8 cellular contexts compared by ENCODE assay signal in the genomic region with DNA sequence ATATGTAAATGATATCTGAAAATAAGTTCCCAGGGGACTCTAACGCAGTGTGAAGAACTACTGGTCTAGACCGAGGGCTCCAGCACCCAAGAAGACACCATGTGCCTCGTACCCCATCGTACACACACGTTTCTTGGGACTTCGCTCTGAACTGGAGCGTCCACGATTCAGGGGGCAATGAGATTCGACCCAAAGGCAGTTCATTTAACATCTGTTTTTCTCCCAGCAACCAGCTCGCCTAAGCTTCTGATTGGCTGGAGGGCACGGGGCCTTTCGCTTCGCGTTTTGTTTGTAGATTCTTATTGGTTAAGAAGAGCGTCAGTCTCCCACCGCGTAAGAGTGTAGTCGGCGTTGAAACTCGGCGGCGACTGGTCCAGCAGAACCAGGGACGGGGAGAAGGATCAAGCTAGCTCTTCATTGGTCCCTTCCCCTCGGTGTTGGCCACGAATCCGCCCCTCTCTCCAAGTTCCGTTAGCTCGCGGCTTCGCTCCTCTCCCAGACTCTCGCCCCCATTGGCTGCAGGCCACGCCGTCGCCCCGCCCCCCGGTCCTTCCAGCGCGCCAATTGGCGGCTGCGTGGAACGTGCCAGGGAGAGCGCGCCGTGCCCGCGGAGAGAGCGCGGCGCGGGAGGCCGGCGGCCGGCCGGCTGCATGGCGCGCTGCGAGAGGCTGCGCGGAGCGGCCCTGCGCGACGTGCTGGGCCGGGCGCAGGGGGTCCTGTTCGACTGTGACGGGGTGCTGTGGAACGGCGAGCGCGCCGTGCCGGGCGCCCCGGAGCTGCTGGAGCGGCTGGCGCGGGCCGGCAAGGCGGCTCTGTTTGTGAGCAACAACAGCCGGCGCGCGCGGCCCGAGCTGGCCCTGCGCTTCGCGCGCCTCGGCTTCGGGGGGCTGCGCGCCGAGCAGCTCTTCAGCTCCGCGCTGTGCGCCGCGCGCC. TPM values are rescaled to one million over a fixed set of nuclear protein-coding genes. Genes with fewer than 3 reads are reported as not detected.
DNase-seq lines count a peak whose midpoint lies in the region; ATAC-seq lines count a peak whose summit lies in the region.

TSS of gene PDXP (plus strand) at position 591 of the 933 bp plus-strand sequence. CDS start at position 651, 60 bp downstream.

- peak within 1 kb of the TSS; percentile 91 for H3K27ac Mint-ChIP-seq in activated CD4-positive, alpha-beta T cell treated with anti-CD3 and anti-CD28 coated beads for 36 hours

- H3K27me3 Mint-ChIP-seq in activated CD4-positive, alpha-beta T cell treated with anti-CD3 and anti-CD28 coated beads for 36 hours: no peaks in the 10 kb centered on the region

- POLR2A ChIA-PET in activated CD4-positive, alpha-beta T cell treated with anti-CD3 and anti-CD28 coated beads for 36 hours (lab: Charles Lee): interaction anchor here (0.5 to 2.6 kb wide), 16 partner anchors 10 to 186 kb away, joined by 3 to 16 read pairs (median 6); partner anchors contain the start of genes ANKRD54, GCAT, GGA1 and LGALS1

- peak within 1 kb of the TSS; percentile 25 for H3K27ac ChIP-seq in cingulate gyrus (ENCODE audit: low read depth, low read length)

- ATAC-seq in HG03442 (IDR thresholded peaks at IDR 0.05; ENCODE audit: unreplicated experiment): peak; percentile 75
- peak; percentile 98 for ATAC-seq in activated CD4-positive, alpha-beta T cell treated with anti-CD3 and anti-CD28 coated beads for 36 hours

- CTCF ChIA-PET in activated CD4-positive, alpha-beta T cell treated with anti-CD3 and anti-CD28 coated beads for 36 hours (lab: Charles Lee): interaction anchor here (0.6 to 8.6 kb wide), 19 partner anchors 9 to 254 kb away, joined by 3 to 98 read pairs (median 4); partner anchors contain the start of genes ANKRD54, GGA1 and NOL12

- peak within 1 kb of the TSS; percentile 86 for H3K4me3 Mint-ChIP-seq in activated CD4-positive, alpha-beta T cell treated with anti-CD3 and anti-CD28 coated beads for 36 hours

- H3K9me3 Mint-ChIP-seq in activated CD4-positive, alpha-beta T cell treated with anti-CD3 and anti-CD28 coated beads for 36 hours (ENCODE audit: low read depth): no peaks in the 10 kb centered on the region

- H3K4me1 Mint-ChIP-seq in activated CD4-positive, alpha-beta T cell treated with anti-CD3 and anti-CD28 coated beads for 36 hours: peaks cover 31% of the 10 kb centered on the region

- peaks cover 2% of the 10 kb centered on the region for H3K36me3 Mint-ChIP-seq in activated CD4-positive, alpha-beta T cell treated with anti-CD3 and anti-CD28 coated beads for 36 hours (ENCODE audit: low read depth)

- intact Hi-C loops in activated CD4-positive, alpha-beta T cell treated with anti-CD3 and anti-CD28 coated beads for 36 hours (cut with DNase I, micrococcal nuclease): loop anchor here (1.0 to 2.0 kb wide), 11 partner anchors 16 to 295 kb away; partner anchors contain the start of genes C22orf23 (in 2 of the 2), NOL12 (in 2 of the 2), POLR2F (in 2 of the 2) and ANKRD54 (in 1 of the 2)

- DNase-seq in Ammon's horn (ENCODE audit: low spot score): peak; percentile 100
- peak; percentile 100 for DNase-seq in GM19238 (ENCODE audit: insufficient read length, low spot score)
- DNase-seq in NCI-H524 (lab: John Stamatoyannopoulos, UW): peak; percentile 100
- DNase-seq in activated CD4-positive, alpha-beta T cell treated with anti-CD3 and anti-CD28 coated beads for 36 hours: peak; percentile 99
- peak; percentile 99 for DNase-seq in kidney glomerular epithelial cell (lab: John Stamatoyannopoulos, UW)
- DNase-seq in stimulated activated CD4-positive, alpha-beta T cell treated with anti-CD3 and anti-CD28 coated beads, Interleukin-1b, Interleukin-23, amount 100 ng/mL, for 1 hour (ENCODE audit: low read depth in 2 of 2): peak; percentile 96 to 97

RNA-seq across cellular contexts. Expression of gene PDXP, which starts in this region (rescaled TPM):
- total RNA-seq in activated CD4-positive, alpha-beta T cell treated with anti-CD3 and anti-CD28 coated beads for 36 hours: 10 to 100 TPM; 35.8 to 37.8 TPM

Comparison
In these comparisons a context has a peak if more than half of its experiments do, and no peak if none do; other contexts are left out.
1. Peak in every context shown above with its lines: DNase-seq, ATAC-seq and H3K27ac ChIP-seq.